Comparison of ENCODE assay signal across 13 cellular contexts in the genomic region with DNA sequence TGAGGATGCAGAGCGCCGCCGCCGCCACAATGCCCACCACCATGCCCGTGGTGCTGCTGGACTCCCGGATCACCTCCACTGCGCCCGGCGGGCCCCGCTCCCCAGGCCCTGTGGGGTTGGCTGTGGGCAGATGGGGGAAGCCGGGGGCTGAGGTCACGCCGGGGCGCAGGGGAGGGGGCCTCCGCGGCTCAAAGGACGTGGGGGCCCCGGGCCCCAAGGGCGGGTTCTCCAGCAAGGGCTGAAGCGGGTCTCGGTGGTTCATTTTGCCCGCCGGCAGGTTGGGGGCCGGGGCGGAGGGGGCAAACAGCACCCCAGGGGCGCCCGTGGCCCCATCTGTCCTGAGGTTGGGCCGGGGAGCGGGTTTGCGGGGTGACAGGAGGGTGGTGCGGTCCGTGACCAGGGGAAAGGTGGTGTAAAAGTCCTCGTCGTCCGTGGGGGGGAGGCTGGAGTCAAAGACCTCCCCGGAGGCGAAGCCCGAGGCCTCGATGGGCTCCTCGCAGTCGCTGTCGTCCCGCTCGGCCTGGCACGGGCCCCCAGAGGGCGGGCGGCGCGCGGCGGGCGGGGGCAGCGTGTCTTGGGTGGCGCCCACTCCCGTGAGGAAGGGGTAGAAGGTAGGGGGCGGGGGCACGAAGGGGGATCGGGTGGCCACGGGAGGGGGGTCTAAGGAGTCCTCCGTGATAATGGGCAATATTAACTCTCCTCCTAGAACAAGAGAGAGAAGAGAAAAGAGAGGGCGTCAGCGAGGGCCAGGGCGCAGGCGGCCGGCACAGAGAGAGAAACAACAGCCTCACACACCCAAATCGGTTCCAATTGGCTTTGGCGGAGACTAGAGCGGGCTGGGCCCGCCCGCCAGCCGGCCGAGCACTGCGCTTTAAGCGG. TPM values are rescaled to one million over a fixed set of nuclear protein-coding genes. Genes with fewer than 3 reads are reported as not detected.
A peak's percentile ranks its signal among the peaks of the same experiment; 100 is the strongest.
DNase-seq lines count a peak whose midpoint lies in the region; ATAC-seq and TF ChIP-seq lines count a peak whose summit lies in the region.
"Had no signal": no experiment of that assay in that cellular context is flagged by ENCODE, and none has a peak within 500 bp of the region (broad histone marks: within the 10 kb centered on the region; RNA-seq: fewer than 3 reads in every experiment).

No MANE protein-coding gene starts in this region.

- no peak for TF ChIP-seq POLR2A in suprapubic skin (IDR thresholded peaks at IDR 0.05)

- no peak for DNase-seq in HFFc6
- peak in 5 of 10 donors; percentile 41 to 72 (median 58) for DNase-seq in dorsolateral prefrontal cortex
- DNase-seq in left lobe of liver (ENCODE audit: low spot score): no peak
- DNase-seq in suprapubic skin (ENCODE audit: low spot score in 2 of 2): no peak
- DNase-seq in NCI-H1105 treated with DMSO at 0.1 percent for 48 hours (lab: John Stamatoyannopoulos, UW): no peak
- no peak for DNase-seq in NCI-H2196 treated with DMSO at 0.1 percent for 48 hours (lab: John Stamatoyannopoulos, UW; ENCODE audit: unreplicated experiment)
- DNase-seq in NCI-H1092 treated with DMSO at 0.1 percent for 48 hours (lab: John Stamatoyannopoulos, UW): no peak
- DNase-seq in activated naive CD4-positive, alpha-beta T cell treated with Interleukin-2 at 50 U/mL for 16 hours: no peak
- DNase-seq: activated CD8-positive, alpha-beta memory T cell treated with anti-CD3 and anti-CD28 coated beads for 24 hours; DMS 273 treated with DMSO at 0.1 percent for 48 hours; Karpas-422; NCI-H524 had no signal

- H3K4me3 ChIP-seq in dorsolateral prefrontal cortex: peak overlapping the region in 27 of 59 donors; percentile 2 to 38 (median 26)
- peak overlapping the region; percentile 28 for H3K4me3 ChIP-seq in suprapubic skin

- H3K27ac ChIP-seq in dorsolateral prefrontal cortex (peak overlapping the region in 42 of 59 donors; percentile 12 to 83 (median 39)), suprapubic skin (no peak overlapping the region)

- TF ChIP-seq EP300 in suprapubic skin (IDR thresholded peaks at IDR 0.05): no peak

- no peaks in the 10 kb centered on the region for H3K36me3 Mint-ChIP-seq in HFFc6 (ENCODE audit: low read depth)

- intact Hi-C loops in dorsolateral prefrontal cortex (cut with DNase I): loop anchor here in 1 of 2 donors (10.0 kb wide), 1 partner anchor 123 kb away; no protein-coding TSS in a partner anchor

- no peaks in the 10 kb centered on the region for H3K9me3 ChIP-seq in suprapubic skin

- no peaks in the 10 kb centered on the region for H3K36me3 ChIP-seq in suprapubic skin

- no peaks in the 10 kb centered on the region for H3K9me3 Mint-ChIP-seq in HFFc6

- H3K4me1 Mint-ChIP-seq in HFFc6 (ENCODE audit: low read depth): 0 out of 2 replicates have a peak, but pooled peaks cover 6% of the 10 kb centered on the region

- peak; percentile 54 for ATAC-seq in left lobe of liver

- peaks cover 42% of the 10 kb centered on the region for H3K27me3 Mint-ChIP-seq in HFFc6 (ENCODE audit: insufficient read depth)

- no peak overlapping the region for H3K27ac Mint-ChIP-seq in HFFc6

- no peaks in the 10 kb centered on the region for H3K27me3 ChIP-seq in dorsolateral prefrontal cortex
- H3K27me3 ChIP-seq in suprapubic skin: peaks cover 12% of the 10 kb centered on the region

- 61% methylated on average over 55 of the region's 74 CpGs for WGBS in suprapubic skin

- TF ChIP-seq CTCF in HFFc6 (IDR thresholded peaks at IDR 0.05) (no peak), dorsolateral prefrontal cortex (IDR thresholded peaks at IDR 0.05 in 54 of 56, conservative IDR thresholded peaks at IDR 0.05 in 2 of 56; ENCODE audit: low read depth in 1 of 56, partially characterized antibody in 56 of 56) (no peak), suprapubic skin (IDR thresholded peaks at IDR 0.05) (no peak)

- H3K4me1 ChIP-seq in suprapubic skin: peaks cover 6% of the 10 kb centered on the region

- H3K4me3 Mint-ChIP-seq in HFFc6: peak overlapping the region; percentile 39; the same call in 1 of the 2 replicates

RNA-seq across cellular contexts. Expression of gene SLC22A12, which starts 16.6 kb away (rescaled TPM):
- total RNA-seq in HFFc6 (2021; fragmentation: NEBNext Ultra II Directional; extraction: Animal tissue kit (Norgen Biotek cat#: 25700)): not detected
- total RNA-seq in dorsolateral prefrontal cortex (not detected), left lobe of liver (not detected), suprapubic skin (not detected)
- total RNA-seq: myocyte had no signal

RNA-seq across cellular contexts. Expression of gene SLC22A11, which starts 51.9 kb away (rescaled TPM):
- not detected for total RNA-seq in HFFc6 (2021; fragmentation: NEBNext Ultra II Directional; extraction: Animal tissue kit (Norgen Biotek cat#: 25700))
- total RNA-seq in dorsolateral prefrontal cortex: under 1 TPM in 6 of 120 experiments, not detected in 114; 0.32 to 0.51 (median 0.44) TPM
- total RNA-seq in left lobe of liver: 0.13 TPM
- total RNA-seq in suprapubic skin: not detected
- total RNA-seq: myocyte had no signal
